In genomic region chr2:162403884-162404283, GRCh38 we compare ENCODE assay signal across 17 cellular contexts. TPM values are rescaled to one million over a fixed set of nuclear protein-coding genes. Genes with fewer than 3 reads are reported as not detected.
DNase-seq lines count a peak whose midpoint lies in the region; ATAC-seq and TF ChIP-seq lines count a peak whose summit lies in the region.
"Had no signal": no experiment of that assay in that cellular context is flagged by ENCODE, and none has a peak within 500 bp of the region (broad histone marks: within the 10 kb centered on the region; RNA-seq: fewer than 3 reads in every experiment).

No MANE protein-coding gene starts in this region.

- no peaks in the 10 kb centered on the region for H3F3A ChIP-seq in MM.1S (ENCODE audit: insufficient read depth, low read length)

- no peak overlapping the region for H3K27ac ChIP-seq in body of pancreas
- no peak overlapping the region for H3K27ac ChIP-seq in testis
- no peak overlapping the region for H3K27ac ChIP-seq in MM.1S (ENCODE audit: low read length)

- H3K27me3 ChIP-seq in body of pancreas = no peaks in the 10 kb centered on the region
- H3K27me3 ChIP-seq in testis = no peaks in the 10 kb centered on the region
- H3K27me3 ChIP-seq in MM.1S (replicated peaks; ENCODE audit: insufficient read depth, low read length) = no peaks in the 10 kb centered on the region

- TF ChIP-seq POLR2A in body of pancreas (IDR thresholded peaks at IDR 0.05) (no peak), testis (IDR thresholded peaks at IDR 0.05) (no peak)

- H3K4me1 ChIP-seq in body of pancreas = peaks cover 4% of the 10 kb centered on the region
- no peaks in the 10 kb centered on the region for H3K4me1 ChIP-seq in testis
- H3K4me1 ChIP-seq in MM.1S (ENCODE audit: low read length) = no peaks in the 10 kb centered on the region

- no peak overlapping the region for H2AFZ ChIP-seq in MM.1S (ENCODE audit: low read length)

- no peaks in the 10 kb centered on the region for H3K9me2 ChIP-seq in MM.1S (replicated peaks; ENCODE audit: insufficient read depth, low read length)

- DNase-seq in AG10803 (ENCODE audit: low read depth) = peak; percentile 35
- peak in 48 of 76 experiments; percentile 0 to 84 (median 44) for DNase-seq in HUDEP-2 (lab: John Stamatoyannopoulos, UW; ENCODE audit: unreplicated experiment in 76 of 76)
- DNase-seq in body of pancreas = peak in 3 of 4 donors; percentile 5 to 43 (median 15)
- DNase-seq in iris pigment epithelial cell (ENCODE audit: low read depth) = peak; percentile 44
- no peak for DNase-seq in testis
- no peak for DNase-seq in MM.1S
- DNase-seq: activated CD4-positive, alpha-beta memory T cell treated with anti-CD3 and anti-CD28 coated beads, Interleukin-2, amount 10 ng/mL, durations not matched to agents 7 days and 5 days; activated gamma-delta T cell treated with Interleukin-2 at 50 U/mL for 16 hours; kidney; NCI-H1105; NCI-H524 treated with DMSO at 0.1 percent for 48 hours; right cardiac atrium; stimulated activated CD4-positive, alpha-beta T cell treated with anti-CD3 and anti-CD28 coated beads, Interleukin-4, amount 100 ng/mL, for 4 hours; stimulated activated naive CD4-positive, alpha-beta T cell; T-helper 9 cell had no signal

- ATAC-seq in body of pancreas (peak; percentile 48), GM21825 (IDR thresholded peaks at IDR 0.05; ENCODE audit: unreplicated experiment) (no peak), HG02610 (IDR thresholded peaks at IDR 0.05; ENCODE audit: unreplicated experiment) (no peak)

- intact Hi-C loops in body of pancreas (cut with DNase I) = no loop called here
- intact Hi-C loops in testis (cut with DNase I; ENCODE audit: low total_unique reads) = no loop called here

- H3K79me2 ChIP-seq in MM.1S (ENCODE audit: low read length) = no peaks in the 10 kb centered on the region

- TF ChIP-seq CTCF in AG10803 (conservative IDR thresholded peaks at IDR 0.05; ENCODE audit: low read length) (no peak), body of pancreas (IDR thresholded peaks at IDR 0.05) (no peak), testis (IDR thresholded peaks at IDR 0.05) (no peak), MM.1S (IDR thresholded peaks at IDR 0.05; ENCODE audit: low read length) (no peak)

- H4K20me1 ChIP-seq in MM.1S (ENCODE audit: insufficient read depth, low read length) = no peaks in the 10 kb centered on the region

- H3K4me2 ChIP-seq in MM.1S (ENCODE audit: low read depth, low read length) = no peak overlapping the region

- no peaks in the 10 kb centered on the region for H3K36me3 ChIP-seq in body of pancreas (replicated peaks in 1 of 2; ENCODE audit: insufficient read depth in 1 of 2, low read depth in 2 of 2)
- no peaks in the 10 kb centered on the region for H3K36me3 ChIP-seq in testis (ENCODE audit: low read depth, missing control alignments)
- H3K36me3 ChIP-seq in MM.1S (replicated peaks; ENCODE audit: insufficient read depth, low read length) = no peaks in the 10 kb centered on the region

- H3K9me3 ChIP-seq in body of pancreas = peaks cover 0 to 3% (median 0%) of the 10 kb centered on the region in 3 donors
- H3K9me3 ChIP-seq in testis = no peaks in the 10 kb centered on the region
- no peaks in the 10 kb centered on the region for H3K9me3 ChIP-seq in MM.1S (replicated peaks; ENCODE audit: insufficient read depth, low read length)

- WGBS in body of pancreas, 2 donors = 39 to 47% methylated on average over 1 of the region's 1 CpG
- 80 to 92% methylated on average over 1 of the region's 1 CpG for WGBS in testis, 2 donors

- no peak overlapping the region for H3K9ac ChIP-seq in MM.1S (ENCODE audit: low read length)

- H3K4me3 ChIP-seq in AG10803 (ENCODE audit: low read length) (no peak overlapping the region), body of pancreas (no peak overlapping the region), testis (no peak overlapping the region), MM.1S (ENCODE audit: low read length) (no peak overlapping the region)

RNA-seq across cellular contexts. Expression of gene GCA, which starts 60.0 kb away (rescaled TPM):
- total RNA-seq in body of pancreas (10 to 100 TPM; 14.0 to 15.2 TPM), testis (10 to 100 TPM; 26.1 to 33.1 TPM)
- 60.9 TPM for polyA plus RNA-seq in testis (ENCODE audit: insufficient read depth, low read depth, low replicate concordance)

Comparison
In these comparisons a context has a peak if more than half of its experiments do, and no peak if none do; other contexts are left out.
1. DNase-seq: peak in AG10803 (single experiment), HUDEP-2 (48 of 76), body of pancreas (3 of 4) and iris pigment epithelial cell (single experiment); none in testis (single experiment) and MM.1S (single experiment).